ENCODE assay signal across 9 cellular contexts in the genomic region with DNA sequence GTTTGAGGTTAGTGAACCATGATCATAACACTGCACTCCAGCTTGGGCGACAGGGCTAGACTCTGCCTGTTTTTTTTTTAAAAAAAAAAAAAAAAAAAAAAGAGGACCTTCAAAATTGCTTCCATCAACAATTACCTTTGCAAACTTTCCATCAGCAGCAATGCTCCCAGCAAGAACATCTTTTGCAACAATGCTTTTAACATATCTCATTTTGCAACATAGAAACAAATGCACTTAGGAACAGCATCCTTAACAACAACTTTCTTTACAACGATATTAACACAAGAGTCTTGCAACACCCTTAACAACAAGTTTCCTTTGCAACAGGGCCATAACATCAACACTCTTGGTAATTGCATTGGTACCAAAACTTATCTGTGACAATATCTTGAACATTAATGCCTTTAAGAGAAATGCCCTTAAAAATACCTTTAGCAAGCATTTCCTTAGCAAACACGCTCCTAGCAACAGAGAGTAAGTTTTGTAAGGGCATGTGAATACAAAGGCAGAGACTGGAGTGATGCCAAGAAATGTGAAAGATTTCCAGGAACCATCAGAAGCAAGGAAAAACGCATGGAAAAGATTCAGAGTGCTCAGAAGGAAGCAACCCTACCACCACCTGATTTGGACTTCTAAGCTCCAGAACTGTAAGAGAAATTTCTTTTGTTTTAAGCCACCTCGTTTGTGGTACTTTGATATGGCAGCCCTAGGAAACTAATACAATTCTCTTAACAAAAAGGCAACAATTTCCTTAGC. TPM values are rescaled to one million over a fixed set of nuclear protein-coding genes. Genes with fewer than 3 reads are reported as not detected.
"Had no signal": no experiment of that assay in that cellular context is flagged by ENCODE, and none has a peak within 500 bp of the region (broad histone marks: within the 10 kb centered on the region; RNA-seq: fewer than 3 reads in every experiment).

No MANE protein-coding gene starts in this region.

RNA-seq across cellular contexts. Expression of gene SPATA31A3, which starts 49.8 kb away (rescaled TPM):
- total RNA-seq: activated CD8-positive, alpha-beta T cell treated with anti-CD3 and anti-CD28 coated beads for 36 hours; activated naive CD8-positive, alpha-beta T cell treated with anti-CD3 and anti-CD28 coated beads for 36 hours; activated T-cell treated with anti-CD3 and anti-CD28 coated beads, Interleukin-2, amount 50 U/mL, for 72 hours; activated T-helper 2 cell treated with anti-CD3 and anti-CD28 coated beads, Interferon-gamma antibody, Interleukin-2, Interleukin-4, amounts not matched to agents 10 μg/mL and 5 μg/mL and 100 μg/mL, durations not matched to agents 14 hours and 24 hours and 36 hours; Peyer's patch; Right ventricle myocardium superior; T-helper 1 cell treated with Interleukin-12 subunit alpha and Interleukin-12 subunit beta and Interleukin-4 antibody, amounts not matched to agents 30 ng/mL and 1 ng/mL, for 36 hours had no signal
- polyA plus RNA-seq: adipose tissue, K562 had no signal
